Comparison of ENCODE assay signal across 1 cellular context in the genomic region with DNA sequence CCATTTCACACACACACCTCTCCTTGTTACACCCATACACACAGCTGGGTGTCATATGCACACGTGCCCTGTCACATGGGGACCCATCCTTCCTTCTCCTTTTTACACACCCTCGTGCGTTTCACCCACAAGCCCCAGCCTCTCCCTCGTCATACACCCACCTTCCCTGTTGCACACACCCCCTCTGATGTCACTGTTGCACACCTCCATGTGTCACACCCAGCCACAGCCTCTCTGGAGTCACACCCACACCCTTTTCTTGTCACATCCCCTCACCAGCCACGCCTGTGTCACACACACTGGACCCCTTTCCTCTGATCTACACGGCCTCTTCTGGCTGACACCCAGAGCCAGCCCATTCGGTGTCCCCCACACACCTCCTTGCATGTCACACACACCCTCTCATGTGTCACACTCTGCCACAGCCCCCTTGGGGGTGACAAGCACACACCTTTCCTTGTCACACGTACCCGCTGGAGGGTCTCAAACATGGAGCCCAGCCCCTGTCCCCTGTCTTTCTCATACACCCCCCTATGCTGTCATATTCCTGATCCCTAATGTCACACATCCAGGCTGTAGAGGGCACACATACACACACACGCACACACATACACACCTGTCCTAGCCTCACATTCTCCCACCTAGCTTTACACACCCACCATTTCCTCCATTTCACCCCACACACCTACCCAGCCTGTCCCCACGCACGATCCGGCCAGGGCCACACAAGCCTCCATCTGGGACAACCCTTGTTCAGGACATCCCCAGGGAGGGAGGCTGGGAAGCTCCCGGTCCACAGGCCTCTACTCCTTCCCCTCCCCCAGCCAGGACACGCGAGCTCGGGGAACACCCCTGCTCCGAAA.
TF ChIP-seq lines count a peak whose summit lies in the region.

No MANE protein-coding gene starts in this region.

TF ChIP-seq in endothelial cell of umbilical vein, 7 proteins besides CTCF, POLR2A, EP300 and RAD21:
- TF ChIP-seq, protein P1, sequence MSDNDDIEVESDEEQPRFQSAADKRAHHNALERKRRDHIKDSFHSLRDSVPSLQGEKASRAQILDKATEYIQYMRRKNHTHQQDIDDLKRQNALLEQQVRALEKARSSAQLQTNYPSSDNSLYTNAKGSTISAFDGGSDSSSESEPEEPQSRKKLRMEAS (IDR thresholded peaks at IDR 0.05; ENCODE audit: insufficient read depth, insufficient read length): peak; percentile 57
- TF ChIP-seq GATA2 (IDR thresholded peaks at IDR 0.05; ENCODE audit: insufficient read depth, insufficient read length, low read depth, low read length): no peak
